Comparison of ENCODE assay signal across 1 cellular context in genomic region chr21:45332981-45333582, GRCh38.
TF ChIP-seq lines count a peak whose summit lies in the region.

No MANE protein-coding gene starts in this region.

TF ChIP-seq in H1, 55 proteins besides CTCF, POLR2A, EP300 and RAD21 (continued from another document):
- no peak for TF ChIP-seq CHD7 (IDR thresholded peaks at IDR 0.05; ENCODE audit: insufficient replicate concordance, low read length)
- TF ChIP-seq ZNF274 (IDR thresholded peaks at IDR 0.05; ENCODE audit: borderline replicate concordance, extremely low read depth, low read length), result no peak
- TF ChIP-seq SIRT6 (IDR thresholded peaks at IDR 0.05; ENCODE audit: low read length), result no peak
- TF ChIP-seq CHD2 (IDR thresholded peaks at IDR 0.05; ENCODE audit: low read length), result no peak
